In genomic region chr2:104574367-104574766, GRCh38 we compare ENCODE assay signal across 30 cellular contexts.
"Had no signal": no experiment of that assay in that cellular context is flagged by ENCODE, and none has a peak within 500 bp of the region (broad histone marks: within the 10 kb centered on the region; RNA-seq: fewer than 3 reads in every experiment).

No MANE protein-coding gene starts in this region.

- H3K4me1 Mint-ChIP-seq: activated CD4-positive, alpha-beta T cell treated with anti-CD3 and anti-CD28 coated beads for 36 hours; activated CD4-positive, alpha-beta T cell treated with anti-CD3 and anti-CD28 coated beads, Interleukin-2, amount 10 ng/mL, durations not matched to agents 24 days and 14 days; activated CD8-positive, alpha-beta memory T cell treated with anti-CD3 and anti-CD28 coated beads, Interleukin-2, amount 10 ng/mL, durations not matched to agents 7 days and 5 days; activated naive CD4-positive, alpha-beta T cell treated with anti-CD3 and anti-CD28 coated beads, Interleukin-2, amount 10 ng/mL, durations not matched to agents 7 days and 5 days; activated naive CD8-positive, alpha-beta T cell treated with anti-CD3 and anti-CD28 coated beads, Interleukin-2, amount 10 ng/mL, durations not matched to agents 7 days and 5 days had no signal

- H3K27ac ChIP-seq: ascending aorta, breast epithelium, cardiac muscle cell, colonic mucosa, foreskin keratinocyte, gastrocnemius medialis, heart left ventricle had no signal

- H3K27ac Mint-ChIP-seq: activated CD4-positive, alpha-beta memory T cell treated with anti-CD3 and anti-CD28 coated beads for 36 hours; activated CD4-positive, alpha-beta T cell treated with anti-CD3 and anti-CD28 coated beads for 36 hours; activated CD4-positive, alpha-beta T cell treated with anti-CD3 and anti-CD28 coated beads, Interleukin-2, amount 10 ng/mL, durations not matched to agents 24 days and 14 days; activated CD8-positive, alpha-beta memory T cell treated with anti-CD3 and anti-CD28 coated beads, Interleukin-2, amount 10 ng/mL, durations not matched to agents 7 days and 5 days; activated CD8-positive, alpha-beta T cell treated with anti-CD3 and anti-CD28 coated beads, Interleukin-2, amount 10 ng/mL, durations not matched to agents 7 days and 5 days; activated naive CD4-positive, alpha-beta T cell treated with anti-CD3 and anti-CD28 coated beads, Interleukin-2, amount 10 ng/mL, durations not matched to agents 7 days and 5 days; activated naive CD4-positive, alpha-beta T cell treated with anti-CD3 and anti-CD28 coated beads, Interleukin-2, amount 50 U/mL, for 72 hours; activated naive CD8-positive, alpha-beta T cell treated with anti-CD3 and anti-CD28 coated beads, Interleukin-2, amount 10 ng/mL, durations not matched to agents 7 days and 5 days; activated T-cell treated with anti-CD3 and anti-CD28 coated beads, Interleukin-2, amount 50 U/mL, for 72 hours had no signal

- H3K4me3 Mint-ChIP-seq: activated CD4-positive, alpha-beta memory T cell treated with anti-CD3 and anti-CD28 coated beads for 36 hours; activated CD4-positive, alpha-beta T cell treated with anti-CD3 and anti-CD28 coated beads for 36 hours; activated CD4-positive, alpha-beta T cell treated with anti-CD3 and anti-CD28 coated beads, Interleukin-2, amount 10 ng/mL, durations not matched to agents 24 days and 14 days; activated CD8-positive, alpha-beta memory T cell treated with anti-CD3 and anti-CD28 coated beads, Interleukin-2, amount 10 ng/mL, durations not matched to agents 7 days and 5 days; activated CD8-positive, alpha-beta T cell treated with anti-CD3 and anti-CD28 coated beads, Interleukin-2, amount 10 ng/mL, durations not matched to agents 7 days and 5 days; activated naive CD4-positive, alpha-beta T cell treated with anti-CD3 and anti-CD28 coated beads, Interleukin-2, amount 10 ng/mL, durations not matched to agents 7 days and 5 days; activated naive CD8-positive, alpha-beta T cell treated with anti-CD3 and anti-CD28 coated beads, Interleukin-2, amount 10 ng/mL, durations not matched to agents 7 days and 5 days; activated T-cell treated with anti-CD3 and anti-CD28 coated beads, Interleukin-2, amount 50 U/mL, for 72 hours; brain had no signal

- H3K4me3 ChIP-seq: ascending aorta, breast epithelium, cardiac muscle cell, colonic mucosa, gastrocnemius medialis, heart left ventricle had no signal

- ATAC-seq: activated CD4-positive, alpha-beta T cell treated with anti-CD3 and anti-CD28 coated beads for 36 hours; activated CD8-positive, alpha-beta memory T cell treated with anti-CD3 and anti-CD28 coated beads, Interleukin-2, amount 10 ng/mL, durations not matched to agents 7 days and 5 days; activated CD8-positive, alpha-beta T cell treated with anti-CD3 and anti-CD28 coated beads, Interleukin-2, amount 10 ng/mL, durations not matched to agents 7 days and 5 days; activated naive CD4-positive, alpha-beta T cell treated with anti-CD3 and anti-CD28 coated beads, Interleukin-2, amount 50 U/mL, for 72 hours; activated T-cell treated with anti-CD3 and anti-CD28 coated beads, Interleukin-2, amount 50 U/mL, for 72 hours; esophagus mucosa; foreskin keratinocyte; gastrocnemius medialis; heart left ventricle had no signal

- H3K36me3 ChIP-seq: ascending aorta, breast epithelium, cardiac muscle cell, colonic mucosa, gastrocnemius medialis, heart left ventricle had no signal

- FAIRE-seq: endometrium had no signal

- H3K4me1 ChIP-seq: ascending aorta, breast epithelium, colonic mucosa, foreskin keratinocyte, gastrocnemius medialis, heart left ventricle had no signal

- H3K27me3 Mint-ChIP-seq: activated CD4-positive, alpha-beta memory T cell treated with anti-CD3 and anti-CD28 coated beads for 36 hours; activated CD4-positive, alpha-beta T cell treated with anti-CD3 and anti-CD28 coated beads for 36 hours; activated CD4-positive, alpha-beta T cell treated with anti-CD3 and anti-CD28 coated beads, Interleukin-2, amount 10 ng/mL, durations not matched to agents 24 days and 14 days; activated CD8-positive, alpha-beta memory T cell treated with anti-CD3 and anti-CD28 coated beads, Interleukin-2, amount 10 ng/mL, durations not matched to agents 7 days and 5 days; activated naive CD4-positive, alpha-beta T cell treated with anti-CD3 and anti-CD28 coated beads, Interleukin-2, amount 10 ng/mL, durations not matched to agents 7 days and 5 days; activated naive CD8-positive, alpha-beta T cell treated with anti-CD3 and anti-CD28 coated beads, Interleukin-2, amount 10 ng/mL, durations not matched to agents 7 days and 5 days; brain had no signal

- H3K27me3 ChIP-seq: ascending aorta, breast epithelium, cardiac muscle cell, colonic mucosa, foreskin keratinocyte, gastrocnemius medialis had no signal

- H3K9me3 Mint-ChIP-seq: activated CD4-positive, alpha-beta T cell treated with anti-CD3 and anti-CD28 coated beads, Interleukin-2, amount 10 ng/mL, durations not matched to agents 24 days and 14 days; activated naive CD8-positive, alpha-beta T cell treated with anti-CD3 and anti-CD28 coated beads, Interleukin-2, amount 10 ng/mL, durations not matched to agents 7 days and 5 days; activated T-cell treated with anti-CD3 and anti-CD28 coated beads, Interleukin-2, amount 50 U/mL, for 72 hours had no signal

- DNase-seq: activated CD4-positive, alpha-beta memory T cell treated with anti-CD3 and anti-CD28 coated beads for 36 hours; activated CD4-positive, alpha-beta T cell treated with anti-CD3 and anti-CD28 coated beads for 36 hours; activated CD4-positive, alpha-beta T cell treated with anti-CD3 and anti-CD28 coated beads, Interleukin-2, amount 10 ng/mL, durations not matched to agents 24 days and 14 days; activated CD4-positive, CD25-positive, alpha-beta regulatory T cell; activated CD4-positive, CD25-positive, alpha-beta regulatory T cell treated with anti-CD3 and anti-CD28 coated beads, Interleukin-2, amount 50 U/mL, for 72 hours; activated CD8-positive, alpha-beta memory T cell treated with anti-CD3 and anti-CD28 coated beads, Interleukin-2, amount 10 ng/mL, durations not matched to agents 7 days and 5 days; activated CD8-positive, alpha-beta memory T cell treated with anti-CD3 and anti-CD28 coated beads, Interleukin-2, amount 50 U/mL, for 4 hours; activated CD8-positive, alpha-beta T cell treated with anti-CD3 and anti-CD28 coated beads, Interleukin-2, amount 10 ng/mL, durations not matched to agents 7 days and 5 days; activated gamma-delta T cell; activated naive CD4-positive, alpha-beta T cell; activated naive CD4-positive, alpha-beta T cell treated with anti-CD3 and anti-CD28 coated beads, Interleukin-2, amount 10 ng/mL, durations not matched to agents 7 days and 5 days; activated naive CD8-positive, alpha-beta T cell treated with anti-CD3 and anti-CD28 coated beads, Interleukin-2, amount 10 ng/mL, durations not matched to agents 7 days and 5 days; activated T-cell treated with anti-CD3 and anti-CD28 coated beads, Interleukin-2, amount 50 U/mL, for 1 hour; activated T-cell treated with anti-CD3 and anti-CD28 coated beads, Interleukin-2, amount 50 U/mL, for 72 hours; central memory CD4-positive, alpha-beta T cell; cerebellar nuclear complex; colonic mucosa; effector CD8-positive, alpha-beta T cell; foreskin keratinocyte; gastrocnemius medialis; glutamatergic neuron; heart left ventricle; T-helper 2 cell had no signal

- H3K36me3 Mint-ChIP-seq: activated CD4-positive, alpha-beta memory T cell treated with anti-CD3 and anti-CD28 coated beads for 36 hours; activated CD8-positive, alpha-beta memory T cell treated with anti-CD3 and anti-CD28 coated beads, Interleukin-2, amount 10 ng/mL, durations not matched to agents 7 days and 5 days; activated naive CD4-positive, alpha-beta T cell treated with anti-CD3 and anti-CD28 coated beads, Interleukin-2, amount 10 ng/mL, durations not matched to agents 7 days and 5 days; activated naive CD4-positive, alpha-beta T cell treated with anti-CD3 and anti-CD28 coated beads, Interleukin-2, amount 50 U/mL, for 72 hours; activated naive CD8-positive, alpha-beta T cell treated with anti-CD3 and anti-CD28 coated beads, Interleukin-2, amount 10 ng/mL, durations not matched to agents 7 days and 5 days; brain had no signal

- H3K9me3 ChIP-seq: ascending aorta, breast epithelium, colonic mucosa, gastrocnemius medialis, heart left ventricle had no signal
